Comparison of ENCODE assay signal across 8 cellular contexts in the genomic region with DNA sequence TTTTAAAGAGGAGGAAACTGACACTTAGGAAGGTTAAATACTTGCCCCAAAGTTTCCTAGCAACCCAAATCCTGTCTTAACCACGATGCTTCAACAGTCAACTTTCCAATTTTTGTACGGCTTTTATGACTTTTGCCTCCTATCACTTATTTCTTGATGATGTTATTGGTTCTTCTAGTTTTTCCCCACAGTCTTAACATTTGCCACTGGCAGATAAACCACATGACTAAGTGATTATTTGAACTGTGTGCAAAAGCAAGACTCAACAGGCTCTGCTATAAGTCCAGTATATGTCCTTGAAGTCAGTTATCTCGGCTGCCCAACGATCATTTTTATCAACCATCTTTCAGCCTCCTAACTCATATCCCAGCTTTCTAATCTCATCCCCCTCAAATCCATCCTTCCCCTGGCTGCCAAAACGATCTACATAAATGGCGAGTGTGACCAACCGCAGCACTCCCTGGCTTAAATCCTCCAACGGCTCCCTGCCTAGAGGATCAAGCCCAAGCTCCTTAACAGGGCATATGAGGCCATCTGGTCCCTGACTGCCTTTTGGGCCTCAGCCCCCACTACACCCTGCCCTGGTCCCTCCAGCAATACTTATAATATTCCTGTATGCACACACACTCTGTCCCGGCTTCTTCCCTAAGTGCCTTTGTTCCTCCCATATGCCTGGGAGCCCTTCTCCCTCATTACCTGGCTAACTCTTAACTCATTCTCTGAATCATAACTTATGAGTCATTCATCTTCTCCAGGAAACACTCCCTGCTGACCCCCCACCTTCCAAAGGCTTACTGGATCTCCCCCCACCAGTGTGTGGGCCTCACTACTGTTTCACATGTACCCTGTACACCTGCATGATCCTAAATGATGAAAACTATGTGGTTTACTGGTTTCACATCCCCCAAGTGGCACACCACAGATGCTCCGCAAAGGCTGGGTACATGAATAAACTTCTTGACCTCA. TPM values are rescaled to one million over a fixed set of nuclear protein-coding genes. Genes with fewer than 3 reads are reported as not detected.
DNase-seq lines count a peak whose midpoint lies in the region; ATAC-seq, FAIRE-seq and TF ChIP-seq lines count a peak whose summit lies in the region.

No MANE protein-coding gene starts in this region.

- no peak overlapping the region for H3K9ac ChIP-seq in neural progenitor cell

- DNase-seq in 8988T (peak; percentile 43), RCC 7860 (ENCODE audit: low spot score) (peak; percentile 83), choroid plexus epithelial cell (ENCODE audit: low read depth) (peak; percentile 53), neural progenitor cell (ENCODE audit: low spot score) (peak; percentile 52), NCI-H345 (lab: John Stamatoyannopoulos, UW) (no peak), hepatic stellate cell (ENCODE audit: low spot score) (no peak)

- H3F3A ChIP-seq in neural progenitor cell (ENCODE audit: low read depth), result peaks cover 16% of the 10 kb centered on the region

- peaks cover 1% of the 10 kb centered on the region for H3K36me3 Mint-ChIP-seq in neural progenitor cell

- H3K4me1 ChIP-seq in neural progenitor cell, result peaks cover 39% of the 10 kb centered on the region

- peak overlapping the region; percentile 48 for H3K27ac Mint-ChIP-seq in neural progenitor cell

- peak overlapping the region; percentile 17 for H3K4me3 Mint-ChIP-seq in neural progenitor cell

- H3K4me2 ChIP-seq in neural progenitor cell, result peak overlapping the region; percentile 15

- H3K79me2 ChIP-seq in neural progenitor cell (ENCODE audit: low read depth), result peaks cover 87% of the 10 kb centered on the region

- H3K4me1 Mint-ChIP-seq in neural progenitor cell, result peaks cover 54% of the 10 kb centered on the region

- no peaks in the 10 kb centered on the region for H3K36me3 ChIP-seq in neural progenitor cell

- H3K4me3 ChIP-seq in choroid plexus epithelial cell (ENCODE audit: low read depth, low read length) (no peak overlapping the region), neural progenitor cell (no peak overlapping the region)

- no peak overlapping the region for H2AFZ ChIP-seq in neural progenitor cell (replicated peaks)

- ATAC-seq in GM18868 (IDR thresholded peaks at IDR 0.05; ENCODE audit: unreplicated experiment) (peak; percentile 71), HG03095 (IDR thresholded peaks at IDR 0.05; ENCODE audit: unreplicated experiment) (peak; percentile 66)

- no peaks in the 10 kb centered on the region for H3K27me3 Mint-ChIP-seq in neural progenitor cell (ENCODE audit: insufficient read depth, low read depth)

- peaks cover 95% of the 10 kb centered on the region for H4K20me1 ChIP-seq in neural progenitor cell (ENCODE audit: low read depth)

- H3K27me3 ChIP-seq in neural progenitor cell, result peaks cover 31% of the 10 kb centered on the region

- no peaks in the 10 kb centered on the region for H3K9me3 ChIP-seq in neural progenitor cell (ENCODE audit: low read depth)

- H3K9me3 Mint-ChIP-seq in neural progenitor cell, result no peaks in the 10 kb centered on the region

- H3K27ac ChIP-seq in neural progenitor cell, result no peak overlapping the region

- peak; percentile 83 for FAIRE-seq in RCC 7860 (lab: Jason Lieb, UNC)

- TF ChIP-seq CTCF in choroid plexus epithelial cell (conservative IDR thresholded peaks at IDR 0.05; ENCODE audit: low read depth, low read length) (no peak), neural progenitor cell (IDR thresholded peaks at IDR 0.05) (no peak)

RNA-seq across cellular contexts. Expression of a gene that starts 8.8 kb away (rescaled TPM):
- total RNA-seq in neural progenitor cell (ENCODE audit: low replicate concordance), result 19.4 and 23.9 TPM in 2 replicates

RNA-seq across cellular contexts. Expression of a gene that starts 51.9 kb away (rescaled TPM):
- 19.3 and 25.6 TPM in 2 replicates for total RNA-seq in neural progenitor cell (ENCODE audit: low replicate concordance)

Comparison
In these comparisons a context has a peak if more than half of its experiments do, and no peak if none do; other contexts are left out.
1. DNase-seq: peak in 8988T (single experiment), RCC 7860 (single experiment), choroid plexus epithelial cell (single experiment) and neural progenitor cell (single experiment); none in NCI-H345 (single experiment) and hepatic stellate cell (single experiment).